9 cellular contexts compared by ENCODE assay signal in the genomic region with DNA sequence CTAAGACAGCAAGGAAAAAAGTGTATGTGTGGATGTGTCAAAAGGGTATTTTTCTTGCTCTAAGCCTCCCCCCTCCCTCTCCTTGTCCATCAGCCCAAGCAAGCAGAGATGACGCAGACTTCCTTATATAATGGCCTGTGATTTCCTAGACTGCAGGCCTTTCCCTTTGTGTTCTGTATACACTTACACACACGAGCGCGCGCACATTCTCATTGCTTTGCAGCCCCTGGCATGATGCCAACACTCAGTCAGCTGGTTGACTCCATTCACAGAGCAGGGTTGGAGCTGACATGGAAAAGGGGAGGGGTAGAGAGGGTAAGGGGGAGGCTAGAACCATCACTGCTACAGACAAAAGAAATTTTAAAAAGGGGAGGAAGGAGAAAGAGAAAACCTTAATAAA. TPM values are rescaled to one million over a fixed set of nuclear protein-coding genes. Genes with fewer than 3 reads are reported as not detected.
A peak's percentile ranks its signal among the peaks of the same experiment; 100 is the strongest.
DNase-seq lines count a peak whose midpoint lies in the region; ATAC-seq and TF ChIP-seq lines count a peak whose summit lies in the region.
"Had no signal": no experiment of that assay in that cellular context is flagged by ENCODE, and none has a peak within 500 bp of the region (broad histone marks: within the 10 kb centered on the region; RNA-seq: fewer than 3 reads in every experiment).

No MANE protein-coding gene starts in this region.

- H3K9me3 ChIP-seq in upper lobe of right lung = no peaks in the 10 kb centered on the region

- CTCF ChIA-PET in activated CD4-positive, alpha-beta T cell treated with anti-CD3 and anti-CD28 coated beads, Interleukin-2, amount 10 ng/mL, durations not matched to agents 7 days and 5 days (lab: Charles Lee) = interaction anchor here (0.9 kb wide), 1 partner anchor 15 kb away, joined by 3 read pairs; no protein-coding TSS in a partner anchor

- H3K27me3 Mint-ChIP-seq in activated CD4-positive, alpha-beta T cell treated with anti-CD3 and anti-CD28 coated beads, Interleukin-2, amount 10 ng/mL, durations not matched to agents 7 days and 5 days = no peaks in the 10 kb centered on the region
- H3K27me3 Mint-ChIP-seq in natural killer cell (ENCODE audit: low read depth in 2 of 2) = no peaks in the 10 kb centered on the region

- intact Hi-C loops in natural killer cell (cut with micrococcal nuclease) (no loop called here), upper lobe of right lung (cut with DNase I) (no loop called here)

- DNase-seq in Caki2 (ENCODE audit: low read depth) (peak; percentile 92), NCI-H187 treated with DMSO at 0.1 percent for 48 hours (lab: John Stamatoyannopoulos, UW) (peak; percentile 100), fibroblast of peridontal ligament (ENCODE audit: extremely low read depth) (peak; percentile 97), natural killer cell (peak; percentile 24), upper lobe of right lung (peak; percentile 86)
- DNase-seq in activated CD4-positive, alpha-beta T cell treated with anti-CD3 and anti-CD28 coated beads, Interleukin-2, amount 10 ng/mL, durations not matched to agents 7 days and 5 days = peak; percentile 13

- no peak for TF ChIP-seq CTCF in natural killer cell (IDR thresholded peaks at IDR 0.05)
- TF ChIP-seq CTCF in upper lobe of right lung (IDR thresholded peaks at IDR 0.05) = no peak

- in situ Hi-C loops in Caki2 (cut with HindIII; ENCODE audit: low pct_unique_long_range_greater_than_20kb, low sequenced_read_pairs) = no loop called here

- no peak overlapping the region for H3K27ac ChIP-seq in upper lobe of right lung

- H3K9me3 Mint-ChIP-seq in activated CD4-positive, alpha-beta T cell treated with anti-CD3 and anti-CD28 coated beads, Interleukin-2, amount 10 ng/mL, durations not matched to agents 7 days and 5 days = no peaks in the 10 kb centered on the region
- H3K9me3 Mint-ChIP-seq in natural killer cell = no peaks in the 10 kb centered on the region

- no peaks in the 10 kb centered on the region for H3K27me3 ChIP-seq in upper lobe of right lung

- H3K4me3 Mint-ChIP-seq in activated CD4-positive, alpha-beta T cell treated with anti-CD3 and anti-CD28 coated beads, Interleukin-2, amount 10 ng/mL, durations not matched to agents 7 days and 5 days = no peak overlapping the region
- no peak overlapping the region for H3K4me3 Mint-ChIP-seq in natural killer cell

- peaks cover 4% of the 10 kb centered on the region for H3K36me3 Mint-ChIP-seq in activated CD4-positive, alpha-beta T cell treated with anti-CD3 and anti-CD28 coated beads, Interleukin-2, amount 10 ng/mL, durations not matched to agents 7 days and 5 days (ENCODE audit: low read depth)
- H3K36me3 Mint-ChIP-seq in natural killer cell = no peaks in the 10 kb centered on the region

- H3K27ac Mint-ChIP-seq in activated CD4-positive, alpha-beta T cell treated with anti-CD3 and anti-CD28 coated beads, Interleukin-2, amount 10 ng/mL, durations not matched to agents 7 days and 5 days = no peak overlapping the region
- no peak overlapping the region for H3K27ac Mint-ChIP-seq in natural killer cell

- H3K4me1 ChIP-seq in upper lobe of right lung = peaks cover 28% of the 10 kb centered on the region

- H3K36me3 ChIP-seq in upper lobe of right lung = no peaks in the 10 kb centered on the region

- H3K4me1 Mint-ChIP-seq in activated CD4-positive, alpha-beta T cell treated with anti-CD3 and anti-CD28 coated beads, Interleukin-2, amount 10 ng/mL, durations not matched to agents 7 days and 5 days = peaks cover 14% of the 10 kb centered on the region
- peaks cover 20 to 26% of the 10 kb centered on the region in 2 donors for H3K4me1 Mint-ChIP-seq in natural killer cell

- peak; percentile 59 to 87 (median 80) for ATAC-seq in natural killer cell
- ATAC-seq in upper lobe of right lung = peak; percentile 93
- no peak for ATAC-seq in GM21528 (IDR thresholded peaks at IDR 0.05; ENCODE audit: low FRiP score, unreplicated experiment)
- ATAC-seq in GM21423 (IDR thresholded peaks at IDR 0.05; ENCODE audit: unreplicated experiment) = no peak
- ATAC-seq: HCT116 had no signal

- H3K4me3 ChIP-seq in upper lobe of right lung = peak overlapping the region; percentile 1

- POLR2A ChIA-PET in activated CD4-positive, alpha-beta T cell treated with anti-CD3 and anti-CD28 coated beads, Interleukin-2, amount 10 ng/mL, durations not matched to agents 7 days and 5 days (lab: Charles Lee) = no interaction called here

RNA-seq across cellular contexts. Expression of a gene that starts 41.8 kb away (rescaled TPM):
- total RNA-seq in Caki2 (2014; rRNA removed; shearing (Covaris generic); ENCODE audit: low replicate concordance) = 1.1 and 1.4 TPM in 2 replicates
- 10 to 100 TPM; 73.4 to 75.4 TPM for total RNA-seq in activated CD4-positive, alpha-beta T cell treated with anti-CD3 and anti-CD28 coated beads, Interleukin-2, amount 10 ng/mL, durations not matched to agents 7 days and 5 days
- 10 to 100 TPM; 68.1 to 91.3 (median 75.5) TPM for total RNA-seq in natural killer cell
- total RNA-seq in upper lobe of right lung = 55.1 TPM

Comparison
In these comparisons a context has a peak if more than half of its experiments do, and no peak if none do; other contexts are left out.
1. DNase-seq: peak in every context shown above with its lines; median percentile 100 in NCI-H187 treated with DMSO at 0.1 percent for 48 hours; 97 in fibroblast of peridontal ligament; 92 in Caki2; 86 in upper lobe of right lung; 24 in natural killer cell; 13 in activated CD4-positive, alpha-beta T cell treated with anti-CD3 and anti-CD28 coated beads, Interleukin-2, amount 10 ng/mL, durations not matched to agents 7 days and 5 days.
2. ATAC-seq: peak in natural killer cell (3 of 3) and upper lobe of right lung (single experiment); none in GM21528 (single experiment) and GM21423 (single experiment).
3. RNA of a gene that starts 41.8 kb away (total RNA-seq): 68.1 to 91.3 TPM in natural killer cell, 73.4 to 75.4 TPM in activated CD4-positive, alpha-beta T cell treated with anti-CD3 and anti-CD28 coated beads, Interleukin-2, amount 10 ng/mL, durations not matched to agents 7 days and 5 days and 55.1 TPM in upper lobe of right lung (single experiment); 1.1 to 1.4 TPM in Caki2; every median in the first group is over 10 times any median in the second.